Comparison of ENCODE assay signal across 1 cellular context in the genomic region with DNA sequence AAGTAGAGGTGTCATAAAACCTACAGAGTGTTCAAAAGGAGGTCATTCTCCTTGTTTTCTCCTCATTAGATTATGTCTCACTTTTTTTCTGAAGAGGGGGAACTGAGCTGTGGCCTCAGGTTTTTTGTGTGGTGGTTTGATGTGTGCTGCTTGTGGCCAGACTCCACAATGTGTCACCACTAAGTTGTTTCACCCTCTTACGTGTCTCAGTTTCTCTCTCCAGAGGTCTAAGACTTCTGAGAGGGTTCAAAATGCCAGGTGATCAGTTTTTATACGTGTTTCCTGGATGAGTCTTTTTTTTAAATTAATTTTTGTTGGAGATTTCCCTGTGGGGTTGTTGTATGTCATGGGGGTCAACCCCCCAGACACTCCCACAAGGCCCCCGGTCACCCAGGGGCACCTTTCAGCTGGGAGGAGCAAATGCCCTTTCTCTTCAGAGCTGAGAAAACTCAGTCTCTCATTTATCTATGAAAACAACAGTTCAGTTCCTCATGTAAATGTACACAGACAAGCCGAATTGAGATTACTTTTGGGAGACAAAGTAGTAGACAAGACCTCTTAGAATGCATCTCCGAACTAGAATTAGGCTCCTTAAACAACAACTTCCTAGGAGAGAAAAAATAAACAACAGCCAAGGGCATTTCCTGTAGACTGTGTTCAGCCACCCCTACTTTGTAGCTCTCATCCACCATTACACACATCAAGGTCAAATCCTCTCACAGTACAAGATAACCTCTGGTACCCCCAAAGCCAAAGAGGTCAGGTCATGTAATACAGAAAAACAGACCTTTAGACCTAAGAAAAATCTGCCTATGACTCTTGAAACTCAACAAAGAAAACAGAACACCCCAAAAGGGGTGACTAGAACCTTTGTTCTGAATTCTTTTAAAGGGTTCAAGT.
TF ChIP-seq lines count a peak whose summit lies in the region.

No MANE protein-coding gene starts in this region.

TF ChIP-seq in HepG2, 621 proteins besides CTCF, POLR2A, EP300 and RAD21 (continued from another document):
- TF ChIP-seq, protein P1, sequence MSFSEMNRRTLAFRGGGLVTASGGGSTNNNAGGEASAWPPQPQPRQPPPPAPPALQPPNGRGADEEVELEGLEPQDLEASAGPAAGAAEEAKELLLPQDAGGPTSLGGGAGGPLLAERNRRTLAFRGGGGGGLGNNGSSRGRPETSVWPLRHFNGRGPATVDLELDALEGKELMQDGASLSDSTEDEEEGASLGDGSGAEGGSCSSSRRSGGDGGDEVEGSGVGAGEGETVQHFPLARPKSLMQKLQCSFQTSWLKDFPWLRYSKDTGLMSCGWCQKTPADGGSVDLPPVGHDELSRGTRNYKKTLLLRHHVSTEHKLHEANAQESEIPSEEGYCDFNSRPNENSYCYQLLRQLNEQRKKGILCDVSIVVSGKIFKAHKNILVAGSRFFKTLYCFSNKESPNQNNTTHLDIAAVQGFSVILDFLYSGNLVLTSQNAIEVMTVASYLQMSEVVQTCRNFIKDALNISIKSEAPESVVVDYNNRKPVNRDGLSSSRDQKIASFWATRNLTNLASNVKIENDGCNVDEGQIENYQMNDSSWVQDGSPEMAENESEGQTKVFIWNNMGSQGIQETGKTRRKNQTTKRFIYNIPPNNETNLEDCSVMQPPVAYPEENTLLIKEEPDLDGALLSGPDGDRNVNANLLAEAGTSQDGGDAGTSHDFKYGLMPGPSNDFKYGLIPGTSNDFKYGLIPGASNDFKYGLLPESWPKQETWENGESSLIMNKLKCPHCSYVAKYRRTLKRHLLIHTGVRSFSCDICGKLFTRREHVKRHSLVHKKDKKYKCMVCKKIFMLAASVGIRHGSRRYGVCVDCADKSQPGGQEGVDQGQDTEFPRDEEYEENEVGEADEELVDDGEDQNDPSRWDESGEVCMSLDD (CRISPR knock-in tag; IDR thresholded peaks at IDR 0.05; ENCODE audit: borderline replicate concordance), result peak; percentile 97
- TF ChIP-seq RARA (CRISPR knock-in tag; IDR thresholded peaks at IDR 0.05), result peak; percentile 55; the same call in 1 of the 2 replicates
- TF ChIP-seq FOXJ3 (CRISPR knock-in tag; IDR thresholded peaks at IDR 0.05; ENCODE audit: borderline replicate concordance), result 0 out of 2 replicates have a peak, but pooled peaks have one; percentile 18
- no peak for TF ChIP-seq KDM2A (CRISPR knock-in tag; IDR thresholded peaks at IDR 0.05; ENCODE audit: borderline replicate concordance, low read depth)
- TF ChIP-seq PLRG1 (conservative IDR thresholded peaks at IDR 0.05), result no peak
- TF ChIP-seq, protein P2, sequence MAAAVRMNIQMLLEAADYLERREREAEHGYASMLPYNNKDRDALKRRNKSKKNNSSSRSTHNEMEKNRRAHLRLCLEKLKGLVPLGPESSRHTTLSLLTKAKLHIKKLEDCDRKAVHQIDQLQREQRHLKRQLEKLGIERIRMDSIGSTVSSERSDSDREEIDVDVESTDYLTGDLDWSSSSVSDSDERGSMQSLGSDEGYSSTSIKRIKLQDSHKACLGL (CRISPR knock-in tag; IDR thresholded peaks at IDR 0.05), result no peak
- no peak for TF ChIP-seq EZH2 (conservative IDR thresholded peaks at IDR 0.05; ENCODE audit: low read depth, low read length)
- TF ChIP-seq NR2F6 (IDR thresholded peaks at IDR 0.05), result peak; percentile 67
- peak; percentile 65 for TF ChIP-seq NR2F6 (CRISPR knock-in tag; IDR thresholded peaks at IDR 0.05)
- no peak for TF ChIP-seq SRY (CRISPR knock-in tag; IDR thresholded peaks at IDR 0.05)
- TF ChIP-seq ZNF616 (CRISPR knock-in tag; IDR thresholded peaks at IDR 0.05; ENCODE audit: low read depth), result no peak
- no peak for TF ChIP-seq ZNF841 (CRISPR knock-in tag; IDR thresholded peaks at IDR 0.05; ENCODE audit: borderline replicate concordance)
- TF ChIP-seq, protein P3, sequence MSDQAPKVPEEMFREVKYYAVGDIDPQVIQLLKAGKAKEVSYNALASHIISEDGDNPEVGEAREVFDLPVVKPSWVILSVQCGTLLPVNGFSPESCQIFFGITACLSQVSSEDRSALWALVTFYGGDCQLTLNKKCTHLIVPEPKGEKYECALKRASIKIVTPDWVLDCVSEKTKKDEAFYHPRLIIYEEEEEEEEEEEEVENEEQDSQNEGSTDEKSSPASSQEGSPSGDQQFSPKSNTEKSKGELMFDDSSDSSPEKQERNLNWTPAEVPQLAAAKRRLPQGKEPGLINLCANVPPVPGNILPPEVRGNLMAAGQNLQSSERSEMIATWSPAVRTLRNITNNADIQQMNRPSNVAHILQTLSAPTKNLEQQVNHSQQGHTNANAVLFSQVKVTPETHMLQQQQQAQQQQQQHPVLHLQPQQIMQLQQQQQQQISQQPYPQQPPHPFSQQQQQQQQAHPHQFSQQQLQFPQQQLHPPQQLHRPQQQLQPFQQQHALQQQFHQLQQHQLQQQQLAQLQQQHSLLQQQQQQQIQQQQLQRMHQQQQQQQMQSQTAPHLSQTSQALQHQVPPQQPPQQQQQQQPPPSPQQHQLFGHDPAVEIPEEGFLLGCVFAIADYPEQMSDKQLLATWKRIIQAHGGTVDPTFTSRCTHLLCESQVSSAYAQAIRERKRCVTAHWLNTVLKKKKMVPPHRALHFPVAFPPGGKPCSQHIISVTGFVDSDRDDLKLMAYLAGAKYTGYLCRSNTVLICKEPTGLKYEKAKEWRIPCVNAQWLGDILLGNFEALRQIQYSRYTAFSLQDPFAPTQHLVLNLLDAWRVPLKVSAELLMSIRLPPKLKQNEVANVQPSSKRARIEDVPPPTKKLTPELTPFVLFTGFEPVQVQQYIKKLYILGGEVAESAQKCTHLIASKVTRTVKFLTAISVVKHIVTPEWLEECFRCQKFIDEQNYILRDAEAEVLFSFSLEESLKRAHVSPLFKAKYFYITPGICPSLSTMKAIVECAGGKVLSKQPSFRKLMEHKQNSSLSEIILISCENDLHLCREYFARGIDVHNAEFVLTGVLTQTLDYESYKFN (CRISPR knock-in tag; conservative IDR thresholded peaks at IDR 0.05), result peak; percentile 62; the same call in 1 of the 2 replicates
- TF ChIP-seq RXRB (CRISPR knock-in tag; IDR thresholded peaks at IDR 0.05; ENCODE audit: borderline replicate concordance), result no peak
- TF ChIP-seq, protein P4, sequence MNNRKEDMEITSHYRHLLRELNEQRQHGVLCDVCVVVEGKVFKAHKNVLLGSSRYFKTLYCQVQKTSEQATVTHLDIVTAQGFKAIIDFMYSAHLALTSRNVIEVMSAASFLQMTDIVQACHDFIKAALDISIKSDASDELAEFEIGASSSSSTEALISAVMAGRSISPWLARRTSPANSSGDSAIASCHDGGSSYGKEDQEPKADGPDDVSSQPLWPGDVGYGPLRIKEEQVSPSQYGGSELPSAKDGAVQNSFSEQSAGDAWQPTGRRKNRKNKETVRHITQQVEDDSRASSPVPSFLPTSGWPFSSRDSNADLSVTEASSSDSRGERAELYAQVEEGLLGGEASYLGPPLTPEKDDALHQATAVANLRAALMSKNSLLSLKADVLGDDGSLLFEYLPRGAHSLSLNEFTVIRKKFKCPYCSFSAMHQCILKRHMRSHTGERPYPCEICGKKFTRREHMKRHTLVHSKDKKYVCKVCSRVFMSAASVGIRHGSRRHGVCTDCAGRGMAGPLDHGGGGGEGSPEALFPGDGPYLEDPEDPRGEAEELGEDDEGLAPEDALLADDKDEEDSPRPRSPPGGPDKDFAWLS (CRISPR knock-in tag; IDR thresholded peaks at IDR 0.05; ENCODE audit: borderline replicate concordance), result no peak
- no peak for TF ChIP-seq ZNF331 (CRISPR knock-in tag; IDR thresholded peaks at IDR 0.05)
- TF ChIP-seq NR2C2 (CRISPR knock-in tag; IDR thresholded peaks at IDR 0.05; ENCODE audit: borderline replicate concordance), result no peak
- 0 out of 2 replicates have a peak, but pooled peaks have one; percentile 23 for TF ChIP-seq GATAD2A (CRISPR knock-in tag; IDR thresholded peaks at IDR 0.05)
- no peak for TF ChIP-seq FOXP1 (IDR thresholded peaks at IDR 0.05)
- TF ChIP-seq FOXP1 (CRISPR knock-in tag; IDR thresholded peaks at IDR 0.05), result peak; percentile 63; the same call in 1 of the 2 replicates
- TF ChIP-seq FOXK1 (CRISPR knock-in tag; IDR thresholded peaks at IDR 0.05; ENCODE audit: borderline replicate concordance, low read depth), result no peak
- TF ChIP-seq ZNF496 (CRISPR knock-in tag; IDR thresholded peaks at IDR 0.05; ENCODE audit: insufficient replicate concordance), result no peak
- TF ChIP-seq NRL (CRISPR knock-in tag; IDR thresholded peaks at IDR 0.05; ENCODE audit: borderline replicate concordance), result no peak
- TF ChIP-seq HDAC2 (CRISPR knock-in tag; IDR thresholded peaks at IDR 0.05), result 0 out of 2 replicates have a peak, but pooled peaks have one; percentile 17
- no peak for TF ChIP-seq ZBTB21 (CRISPR knock-in tag; IDR thresholded peaks at IDR 0.05)
